8 cellular contexts compared by ENCODE assay signal in the genomic region with DNA sequence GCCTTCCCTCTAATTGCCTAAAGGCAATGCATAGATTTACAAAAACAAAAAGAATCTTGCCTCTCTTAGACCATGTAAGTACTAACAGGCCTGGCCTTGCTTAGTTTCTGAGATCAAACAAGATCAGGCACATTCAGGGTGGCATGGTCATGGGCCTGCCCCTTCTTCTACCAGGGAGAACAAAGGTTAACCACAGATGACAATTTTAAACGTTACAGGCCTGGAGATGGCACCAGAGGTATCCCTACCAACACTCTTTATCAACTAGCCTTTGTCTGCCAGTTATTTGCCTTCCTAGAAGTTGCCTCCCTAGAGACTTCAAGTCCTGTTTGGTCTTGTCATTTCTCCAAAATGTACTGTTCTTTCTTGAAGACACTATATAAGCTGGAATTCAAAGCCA.
DNase-seq lines count a peak whose midpoint lies in the region; ATAC-seq, FAIRE-seq and TF ChIP-seq lines count a peak whose summit lies in the region.

No MANE protein-coding gene starts in this region.

- H3K36me3 ChIP-seq in keratinocyte (ENCODE audit: control insufficient read depth in 2 of 2, extremely low read depth in 1 of 2, insufficient read depth in 2 of 2, low read length in 2 of 2): no peaks in the 10 kb centered on the region

- H3K27me3 ChIP-seq in keratinocyte (ENCODE audit: control insufficient read depth, extremely low read depth, insufficient read depth, low read length): no peaks in the 10 kb centered on the region

- no peaks in the 10 kb centered on the region for H4K20me1 ChIP-seq in keratinocyte (ENCODE audit: control insufficient read depth, extremely low read depth, insufficient read depth, low read length)

- H3K27ac ChIP-seq in RWPE1: no peak overlapping the region
- H3K27ac ChIP-seq in keratinocyte (ENCODE audit: control insufficient read depth, insufficient read depth, low read length): peak overlapping the region; percentile 51

- no peaks in the 10 kb centered on the region for H3K4me1 Mint-ChIP-seq in effector memory CD8-positive, alpha-beta T cell (ENCODE audit: low read depth in 2 of 2)

- H3K27ac Mint-ChIP-seq in effector memory CD8-positive, alpha-beta T cell: no peak overlapping the region

- no peak for TF ChIP-seq POLR2A in GM12892 (IDR thresholded peaks at IDR 0.05; ENCODE audit: low read depth, low read length)

- FAIRE-seq in keratinocyte (lab: Jason Lieb, UNC) (peak; percentile 95), GM12892 (lab: Jason Lieb, UNC) (no peak)

- ATAC-seq in HG03175 (IDR thresholded peaks at IDR 0.05; ENCODE audit: unreplicated experiment): peak; percentile 43
- ATAC-seq in effector memory CD8-positive, alpha-beta T cell (replicated peaks): no peak

- no peaks in the 10 kb centered on the region for H3K9me1 ChIP-seq in keratinocyte (ENCODE audit: control insufficient read depth, extremely low read depth, insufficient read depth, low read length)

- no peaks in the 10 kb centered on the region for H3K9me3 ChIP-seq in keratinocyte (ENCODE audit: control insufficient read depth, low read depth, low read length)

- H3K9me3 Mint-ChIP-seq in effector memory CD8-positive, alpha-beta T cell: no peaks in the 10 kb centered on the region

- POLR2A ChIA-PET in RWPE1 (lab: Yijun Ruan, JAX; ENCODE audit: low non-redundant PET): no interaction called here

- no peaks in the 10 kb centered on the region for H3K36me3 Mint-ChIP-seq in effector memory CD8-positive, alpha-beta T cell (ENCODE audit: insufficient read depth)

- H3K27me3 Mint-ChIP-seq in effector memory CD8-positive, alpha-beta T cell: no peaks in the 10 kb centered on the region

- peak; percentile 57 for TF ChIP-seq CTCF in RWPE1 (conservative IDR thresholded peaks at IDR 0.05; ENCODE audit: low read depth)
- TF ChIP-seq CTCF in keratinocyte (optimal IDR thresholded peaks at IDR 0.05 in 1 of 3, IDR thresholded peaks at IDR 0.05 in 1 of 3, conservative IDR thresholded peaks at IDR 0.05 in 1 of 3; ENCODE audit: extremely low read depth in 1 of 3, insufficient read depth in 2 of 3, low read length in 3 of 3): peak; percentile 33 to 59 (median 52)

- peaks cover 19% of the 10 kb centered on the region for H3K4me1 ChIP-seq in keratinocyte (ENCODE audit: control insufficient read depth, extremely low read depth, insufficient read depth, low read length)

- DNase-seq in DMS153 (lab: John Stamatoyannopoulos, UW) (peak; percentile 31), RWPE1 (ENCODE audit: low spot score) (peak; percentile 40), keratinocyte (ENCODE audit: low read depth, low spot score) (peak; percentile 69), AG08396 (ENCODE audit: low spot score) (no peak), GM12892 (ENCODE audit: insufficient read length) (no peak), SIG-M5 treated with dmso at 0.1 percent for 504 hours (lab: John Stamatoyannopoulos, UW; ENCODE audit: unreplicated experiment) (no peak)
- DNase-seq in effector memory CD8-positive, alpha-beta T cell: no peak

- dilution Hi-C loops in keratinocyte (cut with MboI; ENCODE audit: extremely low pct_ligation_motif_present, low sequenced_read_pairs): no loop called here

- peak overlapping the region; percentile 65 for H3K4me2 ChIP-seq in keratinocyte (ENCODE audit: control insufficient read depth, extremely low read depth, insufficient read depth, low read depth, low read length)

- H3K4me3 ChIP-seq in keratinocyte (ENCODE audit: control insufficient read depth in 2 of 3, extremely low read depth in 1 of 3, insufficient read depth in 2 of 3, low read depth in 1 of 3, low read length in 3 of 3): no peak overlapping the region

- H3K79me2 ChIP-seq in keratinocyte (ENCODE audit: control insufficient read depth, insufficient read depth, low read length): no peaks in the 10 kb centered on the region

- H3K9ac ChIP-seq in keratinocyte (ENCODE audit: control insufficient read depth, extremely low read depth, insufficient read depth, low read length): no peak overlapping the region

- no peak overlapping the region for H3K4me3 Mint-ChIP-seq in effector memory CD8-positive, alpha-beta T cell

- no peak overlapping the region for H2AFZ ChIP-seq in keratinocyte (ENCODE audit: control insufficient read depth, low read length)

- CTCF ChIA-PET in RWPE1 (lab: Yijun Ruan, JAX): interaction anchor here (0.9 kb wide), 1 partner anchor 261 kb away, joined by 3 read pairs; no protein-coding TSS in a partner anchor

Comparison
In these comparisons a context has a peak if more than half of its experiments do, and no peak if none do; other contexts are left out.
1. DNase-seq: peak in DMS153 (single experiment), RWPE1 (single experiment) and keratinocyte (single experiment); none in effector memory CD8-positive, alpha-beta T cell (0 of 3), AG08396 (single experiment), GM12892 (single experiment) and SIG-M5 treated with dmso at 0.1 percent for 504 hours (single experiment).